In genomic region chr1:53634571-53634979, GRCh38 we compare ENCODE assay signal across 1 cellular context.
TF ChIP-seq lines count a peak whose summit lies in the region.

No MANE protein-coding gene starts in this region.

TF ChIP-seq in GM23338, 12 proteins besides CTCF, POLR2A, EP300 and RAD21:
- peak; percentile 7; the same call in 1 of the 2 replicates for TF ChIP-seq ZNF462 (CRISPR knock-in tag; IDR thresholded peaks at IDR 0.05)
- TF ChIP-seq, protein P1, sequence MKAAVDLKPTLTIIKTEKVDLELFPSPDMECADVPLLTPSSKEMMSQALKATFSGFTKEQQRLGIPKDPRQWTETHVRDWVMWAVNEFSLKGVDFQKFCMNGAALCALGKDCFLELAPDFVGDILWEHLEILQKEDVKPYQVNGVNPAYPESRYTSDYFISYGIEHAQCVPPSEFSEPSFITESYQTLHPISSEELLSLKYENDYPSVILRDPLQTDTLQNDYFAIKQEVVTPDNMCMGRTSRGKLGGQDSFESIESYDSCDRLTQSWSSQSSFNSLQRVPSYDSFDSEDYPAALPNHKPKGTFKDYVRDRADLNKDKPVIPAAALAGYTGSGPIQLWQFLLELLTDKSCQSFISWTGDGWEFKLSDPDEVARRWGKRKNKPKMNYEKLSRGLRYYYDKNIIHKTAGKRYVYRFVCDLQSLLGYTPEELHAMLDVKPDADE (IDR thresholded peaks at IDR 0.05): no peak
